ENCODE assay signal across 1 cellular context in genomic region chr7:129187681-129188371, GRCh38.
TF ChIP-seq lines count a peak whose summit lies in the region.

No MANE protein-coding gene starts in this region.

TF ChIP-seq in H1, 55 proteins besides CTCF, POLR2A, EP300 and RAD21:
- TF ChIP-seq SIN3A (conservative IDR thresholded peaks at IDR 0.05 in 1 of 2, IDR thresholded peaks at IDR 0.05 in 1 of 2; ENCODE audit: low read depth in 1 of 2, low read length in 2 of 2) (no peak), CBX8 (IDR thresholded peaks at IDR 0.05; ENCODE audit: borderline replicate concordance, low read depth, low read length) (no peak), EZH2 (IDR thresholded peaks at IDR 0.05; ENCODE audit: low read depth, low read length, severe bottlenecking) (peak; percentile 30), POLR2AphosphoS5 (IDR thresholded peaks at IDR 0.05; ENCODE audit: low read depth, low read length) (no peak), SIRT6 (IDR thresholded peaks at IDR 0.05; ENCODE audit: low read length) (no peak), RNF2 (IDR thresholded peaks at IDR 0.05; ENCODE audit: borderline replicate concordance, low read depth, low read length, missing control alignments, poor library complexity, severe bottlenecking) (no peak), GTF2F1 (IDR thresholded peaks at IDR 0.05; ENCODE audit: borderline replicate concordance, low read depth, low read length) (no peak)
